In the genomic region with DNA sequence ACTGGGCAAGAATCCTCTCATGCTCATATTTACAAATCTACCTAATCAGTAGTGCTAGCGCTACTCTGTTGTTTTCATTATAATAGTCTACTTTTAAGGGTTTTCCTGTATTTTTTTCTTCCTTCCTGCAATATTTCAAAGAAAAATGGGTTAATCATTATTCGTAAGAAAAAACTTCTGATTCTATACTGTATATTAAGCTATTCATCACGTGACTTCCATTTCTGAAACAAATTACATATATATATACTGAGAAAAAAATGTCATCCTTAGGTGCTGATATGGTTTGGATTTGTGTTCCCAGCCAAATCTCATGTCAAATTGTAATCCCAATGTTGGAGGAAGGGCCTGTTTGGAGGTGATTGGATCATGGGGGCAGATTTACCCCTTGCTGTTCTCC, we compare ENCODE assay signal across 23 cellular contexts.
DNase-seq lines count a peak whose midpoint lies in the region; ATAC-seq, FAIRE-seq and TF ChIP-seq lines count a peak whose summit lies in the region.
"Had no signal": no experiment of that assay in that cellular context is flagged by ENCODE, and none has a peak within 500 bp of the region (broad histone marks: within the 10 kb centered on the region; RNA-seq: fewer than 3 reads in every experiment).

No MANE protein-coding gene starts in this region.

- in situ Hi-C loops in Panc1 (cut with HindIII; ENCODE audit: low pct_unique_long_range_greater_than_20kb, low sequenced_read_pairs) = no loop called here

- H4K20me1 ChIP-seq in BLaER1 (no peaks in the 10 kb centered on the region), endothelial cell of umbilical vein (replicated peaks; ENCODE audit: control insufficient read depth, extremely low read depth, insufficient read depth, low read length) (no peaks in the 10 kb centered on the region)

- FAIRE-seq in endothelial cell of umbilical vein (lab: Jason Lieb, UNC) (no peak), H54 (lab: Jason Lieb, UNC) (no peak)
- FAIRE-seq: A549, GM12878, GM12892, GM18507 had no signal

- DNase-seq in Panc1 (ENCODE audit: low read depth, low spot score) (no peak), endothelial cell of umbilical vein (ENCODE audit: low read depth, low spot score) (peak; percentile 3), H54 (ENCODE audit: insufficient read length, low spot score) (no peak)
- DNase-seq: AML-193; C1 segment of cervical spinal cord; CD4-positive, alpha-beta memory T cell; CD4-positive, CD25-positive, alpha-beta regulatory T cell; CD8-positive, alpha-beta memory T cell; COR-L47; DMS 273 treated with DMSO at 0.1 percent for 48 hours; DMS153; DMS53; DMS79; DND-41; EL had no signal

- no peak for TF ChIP-seq POLR2A in endothelial cell of umbilical vein (IDR thresholded peaks at IDR 0.05; ENCODE audit: low read depth, low read length)
- no peak for TF ChIP-seq POLR2A in H54 (IDR thresholded peaks at IDR 0.05; ENCODE audit: low read depth, low read length)

- dilution Hi-C loops in endothelial cell of umbilical vein (cut with MboI; ENCODE audit: extremely low pct_ligation_motif_present, low sequenced_read_pairs) = no loop called here

- H3K9me1 ChIP-seq in endothelial cell of umbilical vein (replicated peaks; ENCODE audit: control insufficient read depth, extremely low read depth, insufficient read depth, low read length) = no peaks in the 10 kb centered on the region

- intact Hi-C loops in Panc1 (cut with micrococcal nuclease; ENCODE audit: unreplicated experiment) (no loop called here), endothelial cell of umbilical vein (cut with micrococcal nuclease) (no loop called here)

- H3K79me2 ChIP-seq in endothelial cell of umbilical vein (ENCODE audit: control insufficient read depth, insufficient read depth, low read length) = no peaks in the 10 kb centered on the region

- H3K9ac ChIP-seq in BLaER1 (no peak overlapping the region), endothelial cell of umbilical vein (replicated peaks; ENCODE audit: extremely low read depth, insufficient read depth, low read length) (no peak overlapping the region)

- no peak overlapping the region for H2AFZ ChIP-seq in endothelial cell of umbilical vein (ENCODE audit: low read depth, low read length)

- peak overlapping the region; percentile 36 for H3K4me2 ChIP-seq in BLaER1
- H3K4me2 ChIP-seq in endothelial cell of umbilical vein (ENCODE audit: insufficient read depth, low read length) = no peak overlapping the region
- H3K4me2 ChIP-seq: A549 had no signal

- H3K36me3 ChIP-seq in BLaER1 = 0 out of 2 replicates have a peak, but pooled peaks cover 4% of the 10 kb centered on the region
- H3K36me3 ChIP-seq in Panc1 (ENCODE audit: control insufficient read depth, insufficient read depth, low read length) = no peaks in the 10 kb centered on the region
- H3K36me3 ChIP-seq in endothelial cell of umbilical vein (ENCODE audit: control insufficient read depth in 2 of 2, extremely low read depth in 1 of 2, insufficient read depth in 2 of 2, low read length in 2 of 2) = no peaks in the 10 kb centered on the region

- H3K4me1 ChIP-seq in BLaER1 (peaks cover 8% of the 10 kb centered on the region), Panc1 (ENCODE audit: control insufficient read depth, insufficient read depth, low read length) (no peaks in the 10 kb centered on the region), endothelial cell of umbilical vein (ENCODE audit: control insufficient read depth, extremely low read depth, insufficient read depth, low read length) (no peaks in the 10 kb centered on the region)
- H3K4me1 ChIP-seq: A549 had no signal

- H3K27ac ChIP-seq in BLaER1 (no peak overlapping the region), Panc1 (ENCODE audit: low read length) (no peak overlapping the region), endothelial cell of umbilical vein (ENCODE audit: insufficient read depth, low read depth, low read length) (no peak overlapping the region)
- H3K27ac ChIP-seq: 22Rv1, A549 had no signal

- no peak for TF ChIP-seq CTCF in Panc1 (IDR thresholded peaks at IDR 0.05)
- TF ChIP-seq CTCF in endothelial cell of umbilical vein (IDR thresholded peaks at IDR 0.05; ENCODE audit: extremely low read depth in 1 of 2, insufficient read depth in 1 of 2, low read depth in 1 of 2, low read length in 2 of 2) = no peak

- CTCF ChIA-PET in Panc1 (lab: Charles Lee) = interaction anchor here (0.6 kb wide), 1 partner anchor 79 kb away, joined by 4 read pairs; no protein-coding TSS in a partner anchor
- CTCF ChIA-PET in endothelial cell of umbilical vein (lab: Charles Lee) = interaction anchor here (0.6 kb wide), 1 partner anchor 41 kb away, joined by 3 read pairs; no protein-coding TSS in a partner anchor

- POLR2A ChIA-PET in Panc1 (lab: Charles Lee) (no interaction called here), endothelial cell of umbilical vein (lab: Charles Lee) (no interaction called here)

- BruUV-seq in Panc1 (replicated peaks; lab: Mats Ljungman, UMichigan) (TSS peak; percentile 33), endothelial cell of umbilical vein (replicated peaks; lab: Mats Ljungman, UMichigan) (no TSS peak)

- ATAC-seq in Panc1 = no peak
- ATAC-seq in HG02798 (IDR thresholded peaks at IDR 0.05; ENCODE audit: poor library complexity, unreplicated experiment) = no peak
- ATAC-seq in GM21529 (IDR thresholded peaks at IDR 0.05; ENCODE audit: unreplicated experiment) = no peak
- ATAC-seq: A549, GM12878 had no signal

- H3K27me3 ChIP-seq in BLaER1 (no peaks in the 10 kb centered on the region), Panc1 (ENCODE audit: control insufficient read depth, insufficient read depth, low read length) (no peaks in the 10 kb centered on the region), endothelial cell of umbilical vein (ENCODE audit: control insufficient read depth in 2 of 2, insufficient read depth in 2 of 2, low read length in 2 of 2) (no peaks in the 10 kb centered on the region)

- no peaks in the 10 kb centered on the region; the same call in 1 of the 2 replicates for H3K9me3 ChIP-seq in BLaER1
- no peaks in the 10 kb centered on the region for H3K9me3 ChIP-seq in Panc1 (ENCODE audit: control insufficient read depth, insufficient read depth, low read depth, low read length)
- no peaks in the 10 kb centered on the region for H3K9me3 ChIP-seq in endothelial cell of umbilical vein (replicated peaks; ENCODE audit: control insufficient read depth, insufficient read depth, low read length)
- H3K9me3 ChIP-seq: A549 had no signal

- H3K4me3 ChIP-seq in BLaER1 (no peak overlapping the region), Panc1 (ENCODE audit: low read depth in 2 of 2, low read length in 2 of 2) (no peak overlapping the region), endothelial cell of umbilical vein (replicated peaks in 1 of 3; ENCODE audit: insufficient read depth in 1 of 3, low read depth in 1 of 3, low read length in 3 of 3) (no peak overlapping the region)
- H3K4me3 ChIP-seq: A549, GM12878 had no signal

TF ChIP-seq in endothelial cell of umbilical vein, 7 proteins besides CTCF, POLR2A, EP300 and RAD21:
- TF ChIP-seq, protein P1, sequence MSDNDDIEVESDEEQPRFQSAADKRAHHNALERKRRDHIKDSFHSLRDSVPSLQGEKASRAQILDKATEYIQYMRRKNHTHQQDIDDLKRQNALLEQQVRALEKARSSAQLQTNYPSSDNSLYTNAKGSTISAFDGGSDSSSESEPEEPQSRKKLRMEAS (IDR thresholded peaks at IDR 0.05; ENCODE audit: insufficient read depth, insufficient read length) = no peak
- TF ChIP-seq EZH2 (IDR thresholded peaks at IDR 0.05; ENCODE audit: borderline replicate concordance, low read depth, low read length, severe bottlenecking) = no peak
